ENCODE assay signal across 14 cellular contexts in genomic region chr11:6746626-6747025, GRCh38. TPM values are rescaled to one million over a fixed set of nuclear protein-coding genes. Genes with fewer than 3 reads are reported as not detected.
A peak's percentile ranks its signal among the peaks of the same experiment; 100 is the strongest.
DNase-seq lines count a peak whose midpoint lies in the region; ATAC-seq and TF ChIP-seq lines count a peak whose summit lies in the region.
"Had no signal": no experiment of that assay in that cellular context is flagged by ENCODE, and none has a peak within 500 bp of the region (broad histone marks: within the 10 kb centered on the region; RNA-seq: fewer than 3 reads in every experiment).

No MANE protein-coding gene starts in this region.

- DNase-seq in activated CD8-positive, alpha-beta T cell treated with anti-CD3 and anti-CD28 coated beads for 36 hours: no peak
- DNase-seq in activated CD8-positive, alpha-beta T cell treated with anti-CD3 and anti-CD28 coated beads, Interleukin-2, amount 10 ng/mL, durations not matched to agents 7 days and 5 days: no peak
- DNase-seq in left lung: no peak
- no peak for DNase-seq in suprapubic skin (ENCODE audit: low spot score in 2 of 2)
- DNase-seq in nephron progenitor cell: no peak
- DNase-seq in HuH-7.5 (ENCODE audit: low spot score): no peak
- DNase-seq in SK-N-SH: no peak
- DNase-seq: NCI-H524 treated with DMSO at 0.1 percent for 48 hours, SIG-M5 had no signal

- 67% methylated on average over 1 of the region's 1 CpG for WGBS in suprapubic skin
- WGBS in SK-N-SH (ENCODE audit: low lambda C conversion rate): 0% methylated on average over 1 of the region's 1 CpG

- H3K9me3 ChIP-seq in left lung: no peaks in the 10 kb centered on the region
- H3K9me3 ChIP-seq in suprapubic skin: no peaks in the 10 kb centered on the region
- no peaks in the 10 kb centered on the region for H3K9me3 ChIP-seq in SK-N-SH
- H3K9me3 ChIP-seq: HAP-1 had no signal

- TF ChIP-seq POLR2A in suprapubic skin (IDR thresholded peaks at IDR 0.05): no peak

- peaks cover 27% of the 10 kb centered on the region for H3K4me1 Mint-ChIP-seq in activated CD8-positive, alpha-beta T cell treated with anti-CD3 and anti-CD28 coated beads for 36 hours (ENCODE audit: low read depth)
- peaks cover 40% of the 10 kb centered on the region for H3K4me1 Mint-ChIP-seq in activated CD8-positive, alpha-beta T cell treated with anti-CD3 and anti-CD28 coated beads, Interleukin-2, amount 10 ng/mL, durations not matched to agents 7 days and 5 days (ENCODE audit: low read depth)
- H3K4me1 Mint-ChIP-seq in nephron progenitor cell: peaks cover 14% of the 10 kb centered on the region

- TF ChIP-seq CTCF in activated CD8-positive, alpha-beta T cell treated with anti-CD3 and anti-CD28 coated beads for 36 hours (IDR thresholded peaks at IDR 0.05): no peak
- no peak for TF ChIP-seq CTCF in left lung (IDR thresholded peaks at IDR 0.05)
- TF ChIP-seq CTCF in suprapubic skin (IDR thresholded peaks at IDR 0.05): no peak
- no peak for TF ChIP-seq CTCF in nephron progenitor cell (IDR thresholded peaks at IDR 0.05)
- no peak for TF ChIP-seq CTCF in SK-N-SH (IDR thresholded peaks at IDR 0.05)

- H3K27me3 Mint-ChIP-seq in activated CD8-positive, alpha-beta T cell treated with anti-CD3 and anti-CD28 coated beads for 36 hours: no peaks in the 10 kb centered on the region
- H3K27me3 Mint-ChIP-seq in activated CD8-positive, alpha-beta T cell treated with anti-CD3 and anti-CD28 coated beads, Interleukin-2, amount 10 ng/mL, durations not matched to agents 7 days and 5 days (ENCODE audit: low read depth): no peaks in the 10 kb centered on the region
- peaks cover 7% of the 10 kb centered on the region for H3K27me3 Mint-ChIP-seq in nephron progenitor cell (ENCODE audit: low read depth, poor library complexity)

- intact Hi-C loops in activated CD8-positive, alpha-beta T cell treated with anti-CD3 and anti-CD28 coated beads for 36 hours (cut with micrococcal nuclease): loop anchor here (10.0 kb wide), 1 partner anchor 132 kb away; the partner anchor contains the start of genes TAF10 and TPP1
- intact Hi-C loops in left lung (cut with DNase I): no loop called here

- H3K27ac Mint-ChIP-seq in activated CD8-positive, alpha-beta T cell treated with anti-CD3 and anti-CD28 coated beads for 36 hours: no peak overlapping the region
- no peak overlapping the region for H3K27ac Mint-ChIP-seq in activated CD8-positive, alpha-beta T cell treated with anti-CD3 and anti-CD28 coated beads, Interleukin-2, amount 10 ng/mL, durations not matched to agents 7 days and 5 days
- no peak overlapping the region for H3K27ac Mint-ChIP-seq in nephron progenitor cell

- H3K9me3 Mint-ChIP-seq in activated CD8-positive, alpha-beta T cell treated with anti-CD3 and anti-CD28 coated beads for 36 hours: no peaks in the 10 kb centered on the region
- H3K9me3 Mint-ChIP-seq in activated CD8-positive, alpha-beta T cell treated with anti-CD3 and anti-CD28 coated beads, Interleukin-2, amount 10 ng/mL, durations not matched to agents 7 days and 5 days (ENCODE audit: insufficient read depth): no peaks in the 10 kb centered on the region
- no peaks in the 10 kb centered on the region for H3K9me3 Mint-ChIP-seq in nephron progenitor cell

- TF ChIP-seq EP300 in suprapubic skin (IDR thresholded peaks at IDR 0.05): no peak
- TF ChIP-seq EP300 in SK-N-SH (IDR thresholded peaks at IDR 0.05; ENCODE audit: borderline replicate concordance in 1 of 2, low read depth in 1 of 2, low read length in 1 of 2): no peak

- no peak for TF ChIP-seq RAD21 in SK-N-SH (IDR thresholded peaks at IDR 0.05; ENCODE audit: low read length)

- H3K36me3 Mint-ChIP-seq in activated CD8-positive, alpha-beta T cell treated with anti-CD3 and anti-CD28 coated beads for 36 hours (ENCODE audit: low read depth): peaks cover 7% of the 10 kb centered on the region
- peaks cover 18% of the 10 kb centered on the region for H3K36me3 Mint-ChIP-seq in activated CD8-positive, alpha-beta T cell treated with anti-CD3 and anti-CD28 coated beads, Interleukin-2, amount 10 ng/mL, durations not matched to agents 7 days and 5 days (ENCODE audit: low read depth)
- no peaks in the 10 kb centered on the region for H3K36me3 Mint-ChIP-seq in nephron progenitor cell (ENCODE audit: low read depth)

- peak; percentile 41 for ATAC-seq in activated CD8-positive, alpha-beta T cell treated with anti-CD3 and anti-CD28 coated beads for 36 hours
- ATAC-seq in activated CD8-positive, alpha-beta T cell treated with anti-CD3 and anti-CD28 coated beads, Interleukin-2, amount 10 ng/mL, durations not matched to agents 7 days and 5 days: no peak
- ATAC-seq in HG03196 (IDR thresholded peaks at IDR 0.05; ENCODE audit: unreplicated experiment) (peak; percentile 8), left lung (no peak)

- CTCF ChIA-PET in activated CD8-positive, alpha-beta T cell treated with anti-CD3 and anti-CD28 coated beads for 36 hours (lab: Charles Lee): interaction anchor here (0.9 to 17.9 kb wide), 11 partner anchors 9 to 135 kb away, joined by 3 to 367 read pairs (median 5); partner anchors contain the start of genes MRPL17 and TAF10
- CTCF ChIA-PET in activated CD8-positive, alpha-beta T cell treated with anti-CD3 and anti-CD28 coated beads, Interleukin-2, amount 10 ng/mL, durations not matched to agents 7 days and 5 days (lab: Charles Lee): interaction anchor here (0.9 to 17.1 kb wide), 15 partner anchors 5 to 766 kb away, joined by 3 to 563 read pairs (median 11); partner anchors contain the start of genes MRPL17 and TAF10
- CTCF ChIA-PET in SK-N-SH (lab: Yijun Ruan, JAX): interaction anchor here (1.0 to 6.3 kb wide), 3 partner anchors 9 to 18 kb away, joined by 4 to 63 read pairs (median 9); no protein-coding TSS in a partner anchor

- H3K36me3 ChIP-seq in left lung (no peaks in the 10 kb centered on the region), suprapubic skin (no peaks in the 10 kb centered on the region), SK-N-SH (replicated peaks in 1 of 2; ENCODE audit: control insufficient read depth in 1 of 2, insufficient read depth in 2 of 2, low read length in 1 of 2) (no peaks in the 10 kb centered on the region)
- H3K36me3 ChIP-seq: HAP-1 had no signal

- H3F3A ChIP-seq in SK-N-SH (replicated peaks; ENCODE audit: insufficient read depth): no peaks in the 10 kb centered on the region

- no peaks in the 10 kb centered on the region for H3K9me2 ChIP-seq in SK-N-SH

- H3K4me1 ChIP-seq in left lung (peaks cover 0 to 24% of the 10 kb centered on the region in 2 donors), suprapubic skin (no peaks in the 10 kb centered on the region), SK-N-SH (ENCODE audit: control insufficient read depth in 1 of 2, insufficient read depth in 2 of 2, low read depth in 1 of 2, low read length in 1 of 2) (no peaks in the 10 kb centered on the region)
- H3K4me1 ChIP-seq: HAP-1 had no signal

- H3K27me3 ChIP-seq in left lung: no peaks in the 10 kb centered on the region
- H3K27me3 ChIP-seq in suprapubic skin: no peaks in the 10 kb centered on the region
- H3K27me3 ChIP-seq in SK-N-SH (ENCODE audit: insufficient read depth): peaks cover 24% of the 10 kb centered on the region

- POLR2A ChIA-PET in activated CD8-positive, alpha-beta T cell treated with anti-CD3 and anti-CD28 coated beads for 36 hours (lab: Charles Lee): interaction anchor here (0.6 to 2.3 kb wide), 7 partner anchors 9 to 266 kb away, joined by 3 to 12 read pairs (median 5); partner anchors contain the start of genes ARFIP2 and TIMM10B
- POLR2A ChIA-PET in activated CD8-positive, alpha-beta T cell treated with anti-CD3 and anti-CD28 coated beads, Interleukin-2, amount 10 ng/mL, durations not matched to agents 7 days and 5 days (lab: Charles Lee): interaction anchor here (0.6 to 2.8 kb wide), 7 partner anchors 9 to 1562 kb away, joined by 3 to 20 read pairs (median 3); partner anchors contain the start of gene ZNF215
- POLR2A ChIA-PET in SK-N-SH (lab: Yijun Ruan, JAX): no interaction called here

- H3K4me2 ChIP-seq in SK-N-SH: no peak overlapping the region

- no peak overlapping the region for H3K9ac ChIP-seq in SK-N-SH

- H2AFZ ChIP-seq in SK-N-SH (ENCODE audit: low read depth): no peak overlapping the region

- H3K79me2 ChIP-seq in SK-N-SH (ENCODE audit: insufficient read depth): no peaks in the 10 kb centered on the region

- H3K27ac ChIP-seq in left lung (peak overlapping the region; percentile 77 to 91), suprapubic skin (no peak overlapping the region), SK-N-SH (ENCODE audit: low read depth in 2 of 2, low read length in 1 of 2) (no peak overlapping the region)

- no peak overlapping the region for H3K4me3 Mint-ChIP-seq in activated CD8-positive, alpha-beta T cell treated with anti-CD3 and anti-CD28 coated beads for 36 hours
- no peak overlapping the region for H3K4me3 Mint-ChIP-seq in activated CD8-positive, alpha-beta T cell treated with anti-CD3 and anti-CD28 coated beads, Interleukin-2, amount 10 ng/mL, durations not matched to agents 7 days and 5 days
- H3K4me3 Mint-ChIP-seq in nephron progenitor cell: no peak overlapping the region

- H4K20me1 ChIP-seq in SK-N-SH (ENCODE audit: insufficient read depth): no peaks in the 10 kb centered on the region

- H3K4me3 ChIP-seq in left lung (peak overlapping the region in 1 of 2 donors; percentile 35), suprapubic skin (peak overlapping the region; percentile 3), SK-N-SH (ENCODE audit: low read depth in 2 of 2, low read length in 1 of 2) (no peak overlapping the region)
- H3K4me3 ChIP-seq: HAP-1 had no signal

RNA-seq across cellular contexts. Expression of gene OR2AG2, which starts 25.1 kb away (rescaled TPM):
- total RNA-seq in activated CD8-positive, alpha-beta T cell treated with anti-CD3 and anti-CD28 coated beads for 36 hours: under 1 TPM; 0.29 to 0.45 TPM
- under 1 TPM; 0.08 to 0.23 TPM for total RNA-seq in activated CD8-positive, alpha-beta T cell treated with anti-CD3 and anti-CD28 coated beads, Interleukin-2, amount 10 ng/mL, durations not matched to agents 7 days and 5 days
- total RNA-seq in left lung (under 1 TPM; 0.13 to 0.20 TPM), suprapubic skin (under 1 TPM in 1 of 4 donors, not detected in 3; 0.24 TPM)
- polyA plus RNA-seq in SK-N-SH (2012; rRNA removed): not detected in 2 replicates
- 0.01 TPM in 1 of 2 replicates, not detected in the other for polyA plus RNA-seq in SK-N-SH (2012; cell fraction: cytosol; rRNA removed)
- not detected in 2 replicates for polyA plus RNA-seq in SK-N-SH (2012; cell fraction: nucleus; rRNA removed)
- total RNA-seq: A172, left lobe of liver had no signal

RNA-seq across cellular contexts. Expression of gene OR2AG1, which starts 36.2 kb away (rescaled TPM):
- not detected for total RNA-seq in activated CD8-positive, alpha-beta T cell treated with anti-CD3 and anti-CD28 coated beads for 36 hours
- not detected for total RNA-seq in activated CD8-positive, alpha-beta T cell treated with anti-CD3 and anti-CD28 coated beads, Interleukin-2, amount 10 ng/mL, durations not matched to agents 7 days and 5 days
- total RNA-seq in left lung (not detected), suprapubic skin (not detected)
- polyA plus RNA-seq in SK-N-SH (2012; rRNA removed): not detected in 2 replicates
- polyA plus RNA-seq in SK-N-SH (2012; cell fraction: cytosol; rRNA removed): not detected in 2 replicates
- not detected in 2 replicates for polyA plus RNA-seq in SK-N-SH (2012; cell fraction: nucleus; rRNA removed)
- total RNA-seq: A172, chondrocyte, left lobe of liver had no signal

RNA-seq across cellular contexts. Expression of gene OR6A2, which starts 52.9 kb away (rescaled TPM):
- total RNA-seq in activated CD8-positive, alpha-beta T cell treated with anti-CD3 and anti-CD28 coated beads for 36 hours: under 1 TPM; 0.16 to 0.38 TPM
- total RNA-seq in activated CD8-positive, alpha-beta T cell treated with anti-CD3 and anti-CD28 coated beads, Interleukin-2, amount 10 ng/mL, durations not matched to agents 7 days and 5 days: under 1 TPM; 0.05 TPM
- total RNA-seq in left lung: under 1 TPM; 0.15 to 0.18 TPM
- total RNA-seq in suprapubic skin: under 1 TPM in 1 of 4 donors, not detected in 3; 0.72 TPM
- not detected in 2 replicates for polyA plus RNA-seq in SK-N-SH (2012; rRNA removed)
- polyA plus RNA-seq in SK-N-SH (2012; cell fraction: cytosol; rRNA removed): not detected in 2 replicates
- polyA plus RNA-seq in SK-N-SH (2012; cell fraction: nucleus; rRNA removed): not detected in 2 replicates
- total RNA-seq: A172, chondrocyte, left lobe of liver had no signal

Comparison
In these comparisons a context has a peak if more than half of its experiments do, and no peak if none do; other contexts are left out.
1. ATAC-seq: peak in activated CD8-positive, alpha-beta T cell treated with anti-CD3 and anti-CD28 coated beads for 36 hours (single experiment) and HG03196 (single experiment); none in activated CD8-positive, alpha-beta T cell treated with anti-CD3 and anti-CD28 coated beads, Interleukin-2, amount 10 ng/mL, durations not matched to agents 7 days and 5 days (single experiment) and left lung (single experiment).
2. H3K27ac ChIP-seq: peak in left lung (2 of 2); none in suprapubic skin (single experiment) and SK-N-SH (0 of 2).